1 cellular context compared by ENCODE assay signal in the genomic region with DNA sequence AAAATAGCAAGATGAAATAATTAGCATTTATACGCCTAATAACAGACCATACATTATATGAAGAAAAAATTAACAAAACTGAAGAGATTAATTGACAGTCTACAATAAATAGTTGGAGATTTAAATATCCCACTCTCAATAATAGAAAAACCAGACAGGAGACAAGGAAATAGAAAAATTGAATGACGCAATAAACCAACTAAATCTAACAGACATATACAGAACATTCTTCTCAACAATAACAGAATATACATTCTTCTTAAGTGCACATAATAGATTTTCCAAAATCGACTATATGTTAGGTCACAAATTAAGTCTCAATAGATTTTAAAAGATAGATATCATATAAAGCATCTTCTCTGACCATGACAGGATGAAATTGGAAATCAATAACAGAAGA.
A peak's percentile ranks its signal among the peaks of the same experiment; 100 is the strongest.
TF ChIP-seq lines count a peak whose summit lies in the region.

No MANE protein-coding gene starts in this region.

TF ChIP-seq in IMR-90, 13 proteins besides CTCF, POLR2A, EP300 and RAD21 (continued from another document):
- TF ChIP-seq, protein P1, sequence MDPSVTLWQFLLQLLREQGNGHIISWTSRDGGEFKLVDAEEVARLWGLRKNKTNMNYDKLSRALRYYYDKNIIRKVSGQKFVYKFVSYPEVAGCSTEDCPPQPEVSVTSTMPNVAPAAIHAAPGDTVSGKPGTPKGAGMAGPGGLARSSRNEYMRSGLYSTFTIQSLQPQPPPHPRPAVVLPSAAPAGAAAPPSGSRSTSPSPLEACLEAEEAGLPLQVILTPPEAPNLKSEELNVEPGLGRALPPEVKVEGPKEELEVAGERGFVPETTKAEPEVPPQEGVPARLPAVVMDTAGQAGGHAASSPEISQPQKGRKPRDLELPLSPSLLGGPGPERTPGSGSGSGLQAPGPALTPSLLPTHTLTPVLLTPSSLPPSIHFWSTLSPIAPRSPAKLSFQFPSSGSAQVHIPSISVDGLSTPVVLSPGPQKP (IDR thresholded peaks at IDR 0.05; ENCODE audit: borderline replicate concordance, low read depth, low read length) = no peak
- TF ChIP-seq CHD1 (IDR thresholded peaks at IDR 0.05; ENCODE audit: low read depth, low read length) (no peak), CEBPB (IDR thresholded peaks at IDR 0.05; ENCODE audit: low read depth, low read length) (peak; percentile 52; the same call in 1 of the 2 replicates)
